ENCODE assay signal across 21 cellular contexts in genomic region chr4:6345096-6345830, GRCh38.
"Had no signal": no experiment of that assay in that cellular context is flagged by ENCODE, and none has a peak within 500 bp of the region (broad histone marks: within the 10 kb centered on the region; RNA-seq: fewer than 3 reads in every experiment).

No MANE protein-coding gene starts in this region.

- H3K4me1 ChIP-seq: left lung, psoas muscle, testis, upper lobe of left lung had no signal

- DNase-seq: activated CD4-positive, alpha-beta memory T cell treated with anti-CD3 and anti-CD28 coated beads, Interleukin-2, amount 10 ng/mL, durations not matched to agents 7 days and 5 days; activated CD4-positive, alpha-beta T cell treated with anti-CD3 and anti-CD28 coated beads for 4 hours; activated effector memory CD4-positive, alpha-beta T cell treated with anti-CD3 and anti-CD28 coated beads, Interleukin-2, amount 50 U/mL, for 16 hours; activated T-cell treated with anti-CD3 and anti-CD28 coated beads, Interleukin-2, amount 50 U/mL, for 48 hours; effector memory CD8-positive, alpha-beta T cell; foreskin melanocyte; mesenchymal stem cell; natural killer cell; occipital lobe; stimulated activated CD4-positive, alpha-beta T cell treated with anti-CD3 and anti-CD28 coated beads, Interleukin-1b, Interleukin-23, amount 100 ng/mL, for 48 hours; stimulated activated naive CD8-positive, alpha-beta T cell treated with anti-CD3 and anti-CD28 coated beads, Interleukin-15, amount 100 ng/mL, for 72 hours; T-helper 17 cell; testis had no signal

- ATAC-seq: activated naive CD4-positive, alpha-beta T cell treated with anti-CD3 and anti-CD28 coated beads, Interleukin-2, amount 50 U/mL, for 72 hours; effector memory CD8-positive, alpha-beta T cell; heart left ventricle; left lung; natural killer cell; psoas muscle; sciatic nerve; stimulated activated naive CD8-positive, alpha-beta T cell treated with anti-CD3 and anti-CD28 coated beads, Interleukin-15, amount 100 ng/mL, for 72 hours; T-helper 17 cell had no signal

- H3K27ac ChIP-seq: heart left ventricle, left lung, psoas muscle, testis, upper lobe of left lung had no signal

- H3K9me3 ChIP-seq: heart left ventricle, left lung, psoas muscle, testis, upper lobe of left lung had no signal

- H3K36me3 ChIP-seq: heart left ventricle, left lung, upper lobe of left lung had no signal

- H3K4me3 ChIP-seq: heart left ventricle, left lung, psoas muscle, testis, upper lobe of left lung had no signal

- H3K4me3 Mint-ChIP-seq: activated CD4-positive, alpha-beta memory T cell treated with anti-CD3 and anti-CD28 coated beads, Interleukin-2, amount 10 ng/mL, durations not matched to agents 7 days and 5 days; brain; dendritic cell treated with granulocyte-macrophage colony-stimulating factor and Interleukin-4, amounts not matched to agents 40 ng/mL and 50 ng/mL, for 4 days; effector memory CD8-positive, alpha-beta T cell; natural killer cell; stimulated activated naive CD8-positive, alpha-beta T cell treated with anti-CD3 and anti-CD28 coated beads, Interleukin-15, amount 100 ng/mL, for 72 hours; T-helper 17 cell had no signal

- H3K36me3 Mint-ChIP-seq: activated naive CD4-positive, alpha-beta T cell treated with anti-CD3 and anti-CD28 coated beads, Interleukin-2, amount 50 U/mL, for 72 hours; natural killer cell had no signal

- H3K27ac Mint-ChIP-seq: activated CD4-positive, alpha-beta memory T cell treated with anti-CD3 and anti-CD28 coated beads, Interleukin-2, amount 10 ng/mL, durations not matched to agents 7 days and 5 days; activated naive CD4-positive, alpha-beta T cell treated with anti-CD3 and anti-CD28 coated beads, Interleukin-2, amount 50 U/mL, for 72 hours; dendritic cell treated with granulocyte-macrophage colony-stimulating factor and Interleukin-4, amounts not matched to agents 40 ng/mL and 50 ng/mL, for 4 days; effector memory CD8-positive, alpha-beta T cell; natural killer cell; stimulated activated naive CD8-positive, alpha-beta T cell treated with anti-CD3 and anti-CD28 coated beads, Interleukin-15, amount 100 ng/mL, for 72 hours; T-helper 17 cell had no signal

- H3K4me1 Mint-ChIP-seq: stimulated activated naive CD8-positive, alpha-beta T cell treated with anti-CD3 and anti-CD28 coated beads, Interleukin-15, amount 100 ng/mL, for 72 hours had no signal

- H3K9me3 Mint-ChIP-seq: activated CD4-positive, alpha-beta memory T cell treated with anti-CD3 and anti-CD28 coated beads, Interleukin-2, amount 10 ng/mL, durations not matched to agents 7 days and 5 days; activated naive CD4-positive, alpha-beta T cell treated with anti-CD3 and anti-CD28 coated beads, Interleukin-2, amount 50 U/mL, for 72 hours; dendritic cell treated with granulocyte-macrophage colony-stimulating factor and Interleukin-4, amounts not matched to agents 40 ng/mL and 50 ng/mL, for 4 days; effector memory CD8-positive, alpha-beta T cell; natural killer cell; stimulated activated naive CD8-positive, alpha-beta T cell treated with anti-CD3 and anti-CD28 coated beads, Interleukin-15, amount 100 ng/mL, for 72 hours had no signal

- H3K27me3 ChIP-seq: testis, upper lobe of left lung had no signal
